ENCODE assay signal across 9 cellular contexts in genomic region chr5:136192015-136192525, GRCh38. TPM values are rescaled to one million over a fixed set of nuclear protein-coding genes. Genes with fewer than 3 reads are reported as not detected.
DNase-seq lines count a peak whose midpoint lies in the region; ATAC-seq and TF ChIP-seq lines count a peak whose summit lies in the region.
"Had no signal": no experiment of that assay in that cellular context is flagged by ENCODE, and none has a peak within 500 bp of the region (broad histone marks: within the 10 kb centered on the region; RNA-seq: fewer than 3 reads in every experiment).

No MANE protein-coding gene starts in this region.

- DNase-seq in Caco-2 (peak in 1 of 2 experiments; percentile 32), SK-N-DZ (ENCODE audit: low spot score) (peak; percentile 23), left cardiac atrium (no peak), osteocyte (ENCODE audit: extremely low spot score, unreplicated experiment) (no peak), NK-92 (lab: John Stamatoyannopoulos, UW; ENCODE audit: unreplicated experiment) (no peak), DMS53 (lab: John Stamatoyannopoulos, UW) (no peak)
- no peak for DNase-seq in activated naive CD4-positive, alpha-beta T cell treated with anti-CD3 and anti-CD28 coated beads, Interleukin-2, amount 50 U/mL, for 72 hours (ENCODE audit: low spot score in 2 of 2)

- ATAC-seq in left cardiac atrium (peak; percentile 17 to 36), GM21529 (IDR thresholded peaks at IDR 0.05; ENCODE audit: unreplicated experiment) (no peak)
- no peak for ATAC-seq in activated naive CD4-positive, alpha-beta T cell treated with anti-CD3 and anti-CD28 coated beads, Interleukin-2, amount 50 U/mL, for 72 hours

- H3K27me3 ChIP-seq in Caco-2 (replicated peaks; ENCODE audit: control insufficient read depth, insufficient read depth, low read length) = no peaks in the 10 kb centered on the region

- H3K4me1 Mint-ChIP-seq in Caco-2 (ENCODE audit: low read depth, unreplicated experiment) = peaks cover 9% of the 10 kb centered on the region
- peaks cover 13% of the 10 kb centered on the region for H3K4me1 Mint-ChIP-seq in osteocyte (ENCODE audit: unreplicated experiment)

- H3K4me3 ChIP-seq in Caco-2 (ENCODE audit: low read depth, low read length) = peak overlapping the region; percentile 44

- H3K9me3 ChIP-seq in Caco-2 = no peaks in the 10 kb centered on the region

- no TSS peak for BruUV-seq in Caco-2 (replicated peaks; lab: Mats Ljungman, UMichigan)

- peaks cover 86% of the 10 kb centered on the region for H3K36me3 Mint-ChIP-seq in Caco-2 (ENCODE audit: insufficient read depth, unreplicated experiment)
- peaks cover 22% of the 10 kb centered on the region for H3K36me3 Mint-ChIP-seq in osteocyte (ENCODE audit: unreplicated experiment)
- H3K36me3 Mint-ChIP-seq in activated naive CD4-positive, alpha-beta T cell treated with anti-CD3 and anti-CD28 coated beads, Interleukin-2, amount 50 U/mL, for 72 hours = peaks cover 0 to 13% of the 10 kb centered on the region in 2 donors

- TF ChIP-seq CTCF in Caco-2 (IDR thresholded peaks at IDR 0.05; ENCODE audit: insufficient read depth in 1 of 2, low read depth in 1 of 2, low read length in 1 of 2, severe bottlenecking in 1 of 2, unreplicated experiment in 1 of 2) (no peak), osteocyte (IDR thresholded peaks at IDR 0.05) (no peak)

- peak overlapping the region; percentile 14 for H3K27ac Mint-ChIP-seq in Caco-2 (ENCODE audit: unreplicated experiment)
- no peak overlapping the region for H3K27ac Mint-ChIP-seq in osteocyte (ENCODE audit: unreplicated experiment)
- H3K27ac Mint-ChIP-seq in activated naive CD4-positive, alpha-beta T cell treated with anti-CD3 and anti-CD28 coated beads, Interleukin-2, amount 50 U/mL, for 72 hours = no peak overlapping the region

- intact Hi-C loops in Caco-2 (cut with micrococcal nuclease; ENCODE audit: unreplicated experiment) = no loop called here
- intact Hi-C loops in left cardiac atrium (cut with DNase I) = no loop called here

- H3K9me3 Mint-ChIP-seq in Caco-2 (ENCODE audit: unreplicated experiment) (peaks cover 10% of the 10 kb centered on the region), osteocyte (ENCODE audit: unreplicated experiment) (no peaks in the 10 kb centered on the region)
- H3K9me3 Mint-ChIP-seq in activated naive CD4-positive, alpha-beta T cell treated with anti-CD3 and anti-CD28 coated beads, Interleukin-2, amount 50 U/mL, for 72 hours = peaks cover 0 to 3% of the 10 kb centered on the region in 2 donors

- POLR2A ChIA-PET in Caco-2 (lab: Charles Lee) = no interaction called here

- CTCF ChIA-PET in Caco-2 (lab: Charles Lee) = no interaction called here

- H3K4me3 Mint-ChIP-seq in Caco-2 (ENCODE audit: unreplicated experiment) (peak overlapping the region; percentile 68), osteocyte (ENCODE audit: unreplicated experiment) (peak overlapping the region; percentile 69)

- peaks cover 4% of the 10 kb centered on the region; the same call in 1 of the 2 replicates for H3K4me1 ChIP-seq in Caco-2

- H3K36me3 ChIP-seq in Caco-2 (ENCODE audit: control insufficient read depth, insufficient read depth, low read length) = no peaks in the 10 kb centered on the region

- H3K27me3 Mint-ChIP-seq in Caco-2 (ENCODE audit: insufficient read depth, unreplicated experiment) (no peaks in the 10 kb centered on the region), osteocyte (ENCODE audit: unreplicated experiment) (peaks cover 30% of the 10 kb centered on the region)

RNA-seq across cellular contexts. Expression of gene SMIM32, which starts 0.9 kb away (rescaled TPM):
- total RNA-seq in Caco-2 (2022) (0.63 and 0.66 TPM in 2 replicates), left cardiac atrium (not detected), osteocyte (not detected in 2 replicates)
- polyA plus RNA-seq in SK-N-DZ (2014; cell fraction: cytosol; rRNA removed) = 0.16 TPM in 1 of 2 replicates, not detected in the other
- polyA plus RNA-seq in SK-N-DZ (2014; cell fraction: nucleus; rRNA removed) = not detected in 2 replicates
- not detected for total RNA-seq in activated naive CD4-positive, alpha-beta T cell treated with anti-CD3 and anti-CD28 coated beads, Interleukin-2, amount 50 U/mL, for 72 hours
- total RNA-seq: dermis microvascular lymphatic vessel endothelial cell had no signal

RNA-seq across cellular contexts. Expression of gene SMAD5, which starts 59.4 kb away (rescaled TPM):
- 141 and 142 TPM in 2 replicates for total RNA-seq in Caco-2 (2022)
- polyA plus RNA-seq in SK-N-DZ (2014; cell fraction: cytosol; rRNA removed) = 36.5 and 37.1 TPM in 2 replicates
- 13.5 and 14.9 TPM in 2 replicates for polyA plus RNA-seq in SK-N-DZ (2014; cell fraction: nucleus; rRNA removed)
- total RNA-seq in left cardiac atrium = 10 to 100 TPM; 43.1 to 50.8 TPM
- 62.7 and 63.2 TPM in 2 replicates for total RNA-seq in osteocyte
- total RNA-seq in activated naive CD4-positive, alpha-beta T cell treated with anti-CD3 and anti-CD28 coated beads, Interleukin-2, amount 50 U/mL, for 72 hours = 10 to 100 TPM in 1 of 2 donors, 1 to 10 TPM in 1; 5.8 to 12.1 TPM

Comparison
In these comparisons a context has a peak if more than half of its experiments do, and no peak if none do; other contexts are left out.
1. ATAC-seq: peak in left cardiac atrium (2 of 2); none in activated naive CD4-positive, alpha-beta T cell treated with anti-CD3 and anti-CD28 coated beads, Interleukin-2, amount 50 U/mL, for 72 hours (0 of 2) and GM21529 (single experiment).